ENCODE assay signal across 8 cellular contexts in genomic region chr6:132084811-132085509, GRCh38.
DNase-seq lines count a peak whose midpoint lies in the region; ATAC-seq and TF ChIP-seq lines count a peak whose summit lies in the region.

No MANE protein-coding gene starts in this region.

- H3K9me3 Mint-ChIP-seq in activated T-cell treated with anti-CD3 and anti-CD28 coated beads, Interleukin-2, amount 50 U/mL, for 72 hours, result no peaks in the 10 kb centered on the region
- peaks cover 0 to 5% (median 3%) of the 10 kb centered on the region in 8 donors for H3K9me3 Mint-ChIP-seq in CD4-positive, alpha-beta memory T cell

- H3K4me1 Mint-ChIP-seq in activated T-cell treated with anti-CD3 and anti-CD28 coated beads, Interleukin-2, amount 50 U/mL, for 72 hours (ENCODE audit: low read depth), result no peaks in the 10 kb centered on the region
- no peaks in the 10 kb centered on the region for H3K4me1 Mint-ChIP-seq in CD4-positive, alpha-beta memory T cell

- H3K27ac Mint-ChIP-seq in activated T-cell treated with anti-CD3 and anti-CD28 coated beads, Interleukin-2, amount 50 U/mL, for 72 hours, result no peak overlapping the region
- no peak overlapping the region for H3K27ac Mint-ChIP-seq in CD4-positive, alpha-beta memory T cell

- no peak for TF ChIP-seq POLR2A in sigmoid colon (IDR thresholded peaks at IDR 0.05)

- H3K9me3 ChIP-seq in sigmoid colon, result no peaks in the 10 kb centered on the region
- H3K9me3 ChIP-seq in CD4-positive, alpha-beta memory T cell (ENCODE audit: control insufficient read depth in 1 of 2, low read length in 2 of 2), result no peaks in the 10 kb centered on the region

- no peaks in the 10 kb centered on the region for H3K27me3 Mint-ChIP-seq in activated T-cell treated with anti-CD3 and anti-CD28 coated beads, Interleukin-2, amount 50 U/mL, for 72 hours (ENCODE audit: low read depth)
- H3K27me3 Mint-ChIP-seq in CD4-positive, alpha-beta memory T cell, result no peaks in the 10 kb centered on the region

- intact Hi-C loops in sigmoid colon (cut with DNase I), result loop anchor here (2.0 kb wide), 1 partner anchor 134 kb away; the partner anchor contains the start of gene CCN2
- intact Hi-C loops in CD4-positive, alpha-beta memory T cell (cut with micrococcal nuclease), result no loop called here

- DNase-seq in dermis blood vessel endothelial cell (peak; percentile 95), sigmoid colon (no peak), LoVo (ENCODE audit: low spot score) (no peak)
- no peak for DNase-seq in activated T-cell treated with anti-CD3 and anti-CD28 coated beads, Interleukin-2, amount 50 U/mL, for 72 hours
- no peak for DNase-seq in CD4-positive, alpha-beta memory T cell
- no peak for DNase-seq in activated effector memory CD4-positive, alpha-beta T cell treated with Interleukin-2 at 50 U/mL for 16 hours

- peak overlapping the region in 3 of 4 donors; percentile 6 to 16 (median 11) for H3K4me3 ChIP-seq in sigmoid colon
- H3K4me3 ChIP-seq in CD4-positive, alpha-beta memory T cell (ENCODE audit: low read length in 2 of 2), result no peak overlapping the region

- POLR2A ChIA-PET in CD4-positive, alpha-beta memory T cell (lab: Charles Lee; ENCODE audit: partially characterized antibody), result no interaction called here

- H3K36me3 Mint-ChIP-seq in activated T-cell treated with anti-CD3 and anti-CD28 coated beads, Interleukin-2, amount 50 U/mL, for 72 hours (ENCODE audit: insufficient read depth in 2 of 2), result no peaks in the 10 kb centered on the region
- no peaks in the 10 kb centered on the region for H3K36me3 Mint-ChIP-seq in CD4-positive, alpha-beta memory T cell

- no peak for TF ChIP-seq CTCF in sigmoid colon (IDR thresholded peaks at IDR 0.05)

- 73 to 88% methylated on average over 3 of the region's 3 CpGs for WGBS in sigmoid colon, 2 donors

- H3K4me3 Mint-ChIP-seq in activated T-cell treated with anti-CD3 and anti-CD28 coated beads, Interleukin-2, amount 50 U/mL, for 72 hours, result no peak overlapping the region
- no peak overlapping the region for H3K4me3 Mint-ChIP-seq in CD4-positive, alpha-beta memory T cell

- no peaks in the 10 kb centered on the region for H3K36me3 ChIP-seq in sigmoid colon
- H3K36me3 ChIP-seq in CD4-positive, alpha-beta memory T cell (ENCODE audit: insufficient read depth, low read length), result no peaks in the 10 kb centered on the region

- peak overlapping the region; percentile 73 to 83 (median 82) for H3K27ac ChIP-seq in sigmoid colon
- H3K27ac ChIP-seq in CD4-positive, alpha-beta memory T cell (ENCODE audit: low read depth, low read length), result no peak overlapping the region

- no peaks in the 10 kb centered on the region for H3K27me3 ChIP-seq in sigmoid colon
- no peaks in the 10 kb centered on the region for H3K27me3 ChIP-seq in CD4-positive, alpha-beta memory T cell (ENCODE audit: insufficient read depth, low read length)

- H3K4me1 ChIP-seq in sigmoid colon, result peaks cover 0 to 26% (median 17%) of the 10 kb centered on the region in 4 donors
- no peaks in the 10 kb centered on the region for H3K4me1 ChIP-seq in CD4-positive, alpha-beta memory T cell (ENCODE audit: insufficient read depth, low read length)

- TF ChIP-seq EP300 in sigmoid colon (IDR thresholded peaks at IDR 0.05), result no peak

- peak; percentile 79 for ATAC-seq in GM18909 (IDR thresholded peaks at IDR 0.05; ENCODE audit: poor library complexity, unreplicated experiment)
- peak; percentile 52 for ATAC-seq in HG03354 (IDR thresholded peaks at IDR 0.05; ENCODE audit: poor library complexity, severe bottlenecking, unreplicated experiment)
- no peak for ATAC-seq in activated T-cell treated with anti-CD3 and anti-CD28 coated beads, Interleukin-2, amount 50 U/mL, for 72 hours (replicated peaks in 1 of 2)

- CTCF ChIA-PET in CD4-positive, alpha-beta memory T cell (lab: Charles Lee; ENCODE audit: partially characterized antibody), result no interaction called here

Comparison
In these comparisons a context has a peak if more than half of its experiments do, and no peak if none do; other contexts are left out.
1. ATAC-seq: peak in GM18909 (single experiment) and HG03354 (single experiment); none in activated T-cell treated with anti-CD3 and anti-CD28 coated beads, Interleukin-2, amount 50 U/mL, for 72 hours (0 of 2).
2. H3K4me3 ChIP-seq: peak in sigmoid colon (3 of 4); none in CD4-positive, alpha-beta memory T cell (0 of 2).